9 cellular contexts compared by ENCODE assay signal in the genomic region with DNA sequence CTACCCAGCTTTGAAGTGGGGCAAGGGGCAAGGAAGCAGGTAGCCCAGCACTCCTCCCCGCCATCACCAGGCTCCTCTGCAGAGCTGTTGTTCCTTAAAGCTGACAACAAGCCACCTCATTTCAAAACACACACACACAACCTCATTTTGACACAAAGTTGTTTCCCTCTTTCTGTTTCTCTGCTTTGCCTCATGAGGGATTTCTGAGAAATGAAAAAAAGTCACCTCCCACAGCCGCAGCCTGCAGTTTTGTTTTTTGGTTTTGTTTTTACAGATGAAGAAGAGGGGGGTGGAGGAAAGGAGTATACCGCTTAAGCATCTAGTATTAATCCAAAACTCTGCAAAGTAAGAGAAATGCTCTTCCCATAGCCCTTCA. TPM values are rescaled to one million over a fixed set of nuclear protein-coding genes. Genes with fewer than 3 reads are reported as not detected.
DNase-seq lines count a peak whose midpoint lies in the region; ATAC-seq and TF ChIP-seq lines count a peak whose summit lies in the region.
"Had no signal": no experiment of that assay in that cellular context is flagged by ENCODE, and none has a peak within 500 bp of the region (broad histone marks: within the 10 kb centered on the region; RNA-seq: fewer than 3 reads in every experiment).

No MANE protein-coding gene starts in this region.

- peaks cover 41 to 47% of the 10 kb centered on the region in 2 experiments for H3K4me1 ChIP-seq in SK-N-SH (ENCODE audit: control insufficient read depth in 1 of 2, insufficient read depth in 2 of 2, low read depth in 1 of 2, low read length in 1 of 2)
- H3K4me1 ChIP-seq in iPS-18a (ENCODE audit: control insufficient read depth, low read depth, low read length) = peaks cover 61% of the 10 kb centered on the region

- TF ChIP-seq EP300 in SK-N-SH (IDR thresholded peaks at IDR 0.05; ENCODE audit: borderline replicate concordance in 1 of 2, low read depth in 1 of 2, low read length in 1 of 2) = no peak

- H3K27ac ChIP-seq in SK-N-SH (ENCODE audit: low read depth in 2 of 2, low read length in 1 of 2) (peak overlapping the region; percentile 83 to 100), iPS-18a (ENCODE audit: low read length) (peak overlapping the region; percentile 98)

- H3K4me3 ChIP-seq in SK-N-SH (ENCODE audit: low read depth in 2 of 2, low read length in 1 of 2) = peak overlapping the region in 1 of 2 experiments; percentile 5; a peak in 1 of 4 replicates
- peak overlapping the region; percentile 77 for H3K4me3 ChIP-seq in iPS-18a (ENCODE audit: low read length)

- CTCF ChIA-PET in SK-N-SH (lab: Yijun Ruan, JAX) = interaction anchor here (0.9 to 1.9 kb wide), 5 partner anchors 9 to 492 kb away, joined by 3 to 9 read pairs (median 3); no protein-coding TSS in a partner anchor

- 79% methylated on average over 3 of the region's 3 CpGs for WGBS in SK-N-SH (ENCODE audit: low lambda C conversion rate)

- H4K20me1 ChIP-seq in SK-N-SH (ENCODE audit: insufficient read depth) = peaks cover 36% of the 10 kb centered on the region

- POLR2A ChIA-PET in SK-N-SH (lab: Yijun Ruan, JAX) = interaction anchor here (8.9 kb wide), 1 partner anchor 10 kb away, joined by 149 read pairs; the partner anchor contains the start of gene MCL1

- peaks cover under 1 to 14% of the 10 kb centered on the region in 2 experiments for H3K36me3 ChIP-seq in SK-N-SH (replicated peaks in 1 of 2; ENCODE audit: control insufficient read depth in 1 of 2, insufficient read depth in 2 of 2, low read length in 1 of 2)
- H3K36me3 ChIP-seq in iPS-18a (ENCODE audit: control insufficient read depth, low read depth, low read length) = peaks cover 8% of the 10 kb centered on the region

- H3K79me2 ChIP-seq in SK-N-SH (ENCODE audit: insufficient read depth) = peaks cover 96% of the 10 kb centered on the region

- peaks cover 29% of the 10 kb centered on the region for H3K36me3 Mint-ChIP-seq in activated naive CD8-positive, alpha-beta T cell treated with anti-CD3 and anti-CD28 coated beads for 36 hours

- DNase-seq in SK-N-SH (no peak), MV-4-11 (lab: John Stamatoyannopoulos, UW) (peak; percentile 91), NCI-H446 treated with DMSO at 0.1 percent for 48 hours (lab: John Stamatoyannopoulos, UW) (no peak), NCI-H1092 treated with DMSO at 0.1 percent for 48 hours (lab: John Stamatoyannopoulos, UW) (no peak)
- DNase-seq in activated naive CD8-positive, alpha-beta T cell treated with anti-CD3 and anti-CD28 coated beads for 36 hours = peak; percentile 70
- DNase-seq in stimulated activated CD4-positive, alpha-beta T cell treated with anti-CD3 and anti-CD28 coated beads, Interleukin-4, amount 100 ng/mL, for 1 hour = peak; percentile 48

- no peaks in the 10 kb centered on the region for H3K27me3 ChIP-seq in SK-N-SH (ENCODE audit: insufficient read depth)
- H3K27me3 ChIP-seq in iPS-18a (ENCODE audit: control insufficient read depth, insufficient read depth, low read length) = no peaks in the 10 kb centered on the region

- TF ChIP-seq CTCF in SK-N-SH (IDR thresholded peaks at IDR 0.05) = no peak

- no peak for ATAC-seq in SK-N-SH treated with all-trans-retinoic acid at 6 μM for 48 hours

- H3K27ac Mint-ChIP-seq in activated naive CD8-positive, alpha-beta T cell treated with anti-CD3 and anti-CD28 coated beads for 36 hours = peak overlapping the region; percentile 98

- H3K9me3 Mint-ChIP-seq in activated naive CD8-positive, alpha-beta T cell treated with anti-CD3 and anti-CD28 coated beads for 36 hours = peaks cover under 1% of the 10 kb centered on the region

- H3K9me2 ChIP-seq in SK-N-SH = no peaks in the 10 kb centered on the region

- no peak overlapping the region for H2AFZ ChIP-seq in SK-N-SH (ENCODE audit: low read depth)

- H3K4me1 Mint-ChIP-seq in activated naive CD8-positive, alpha-beta T cell treated with anti-CD3 and anti-CD28 coated beads for 36 hours = peaks cover 85% of the 10 kb centered on the region

- H3K9ac ChIP-seq in SK-N-SH (peak overlapping the region; percentile 73; the same call in 1 of the 2 replicates), iPS-18a (ENCODE audit: low read length) (peak overlapping the region; percentile 92)

- no peak for TF ChIP-seq RAD21 in SK-N-SH (IDR thresholded peaks at IDR 0.05; ENCODE audit: low read length)

- H3K4me3 Mint-ChIP-seq in activated naive CD8-positive, alpha-beta T cell treated with anti-CD3 and anti-CD28 coated beads for 36 hours = peak overlapping the region; percentile 74

- H3K27me3 Mint-ChIP-seq in activated naive CD8-positive, alpha-beta T cell treated with anti-CD3 and anti-CD28 coated beads for 36 hours = no peaks in the 10 kb centered on the region

- peaks cover 82% of the 10 kb centered on the region for H3F3A ChIP-seq in SK-N-SH (replicated peaks; ENCODE audit: insufficient read depth)

- H3K9me3 ChIP-seq in SK-N-SH (no peaks in the 10 kb centered on the region), iPS-18a (ENCODE audit: control insufficient read depth, low read depth, low read length) (no peaks in the 10 kb centered on the region)

- peak overlapping the region; percentile 55 for H3K4me2 ChIP-seq in SK-N-SH

TF ChIP-seq in SK-N-SH, 30 proteins besides CTCF, POLR2A, EP300 and RAD21 (continues in another document):
- TF ChIP-seq, protein P1, sequence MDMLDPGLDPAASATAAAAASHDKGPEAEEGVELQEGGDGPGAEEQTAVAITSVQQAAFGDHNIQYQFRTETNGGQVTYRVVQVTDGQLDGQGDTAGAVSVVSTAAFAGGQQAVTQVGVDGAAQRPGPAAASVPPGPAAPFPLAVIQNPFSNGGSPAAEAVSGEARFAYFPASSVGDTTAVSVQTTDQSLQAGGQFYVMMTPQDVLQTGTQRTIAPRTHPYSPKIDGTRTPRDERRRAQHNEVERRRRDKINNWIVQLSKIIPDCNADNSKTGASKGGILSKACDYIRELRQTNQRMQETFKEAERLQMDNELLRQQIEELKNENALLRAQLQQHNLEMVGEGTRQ (IDR thresholded peaks at IDR 0.05; ENCODE audit: borderline replicate concordance, low read depth, low read length) = no peak
- no peak for TF ChIP-seq FOXM1 (IDR thresholded peaks at IDR 0.05; ENCODE audit: low read depth)
- TF ChIP-seq, protein P2, sequence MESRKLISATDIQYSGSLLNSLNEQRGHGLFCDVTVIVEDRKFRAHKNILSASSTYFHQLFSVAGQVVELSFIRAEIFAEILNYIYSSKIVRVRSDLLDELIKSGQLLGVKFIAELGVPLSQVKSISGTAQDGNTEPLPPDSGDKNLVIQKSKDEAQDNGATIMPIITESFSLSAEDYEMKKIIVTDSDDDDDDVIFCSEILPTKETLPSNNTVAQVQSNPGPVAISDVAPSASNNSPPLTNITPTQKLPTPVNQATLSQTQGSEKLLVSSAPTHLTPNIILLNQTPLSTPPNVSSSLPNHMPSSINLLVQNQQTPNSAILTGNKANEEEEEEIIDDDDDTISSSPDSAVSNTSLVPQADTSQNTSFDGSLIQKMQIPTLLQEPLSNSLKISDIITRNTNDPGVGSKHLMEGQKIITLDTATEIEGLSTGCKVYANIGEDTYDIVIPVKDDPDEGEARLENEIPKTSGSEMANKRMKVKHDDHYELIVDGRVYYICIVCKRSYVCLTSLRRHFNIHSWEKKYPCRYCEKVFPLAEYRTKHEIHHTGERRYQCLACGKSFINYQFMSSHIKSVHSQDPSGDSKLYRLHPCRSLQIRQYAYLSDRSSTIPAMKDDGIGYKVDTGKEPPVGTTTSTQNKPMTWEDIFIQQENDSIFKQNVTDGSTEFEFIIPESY (IDR thresholded peaks at IDR 0.05; ENCODE audit: borderline replicate concordance, low read depth) = no peak

TF ChIP-seq in SK-N-SH treated with all-trans-retinoic acid at 6 μM for 48 hours, 23 proteins besides CTCF, POLR2A, EP300 and RAD21 (continues in another document):
- TF ChIP-seq ISL1 (CRISPR knock-in tag; IDR thresholded peaks at IDR 0.05) (no peak), ZNF565 (CRISPR knock-in tag; conservative IDR thresholded peaks at IDR 0.05; ENCODE audit: low read depth) (no peak), PPARA (CRISPR knock-in tag; IDR thresholded peaks at IDR 0.05; ENCODE audit: borderline replicate concordance) (no peak), CSRNP3 (CRISPR knock-in tag; IDR thresholded peaks at IDR 0.05) (no peak)

RNA-seq across cellular contexts. Expression of gene MCL1, which starts 12.1 kb away (rescaled TPM):
- 110 and 131 TPM in 2 replicates for polyA plus RNA-seq in SK-N-SH (2012; rRNA removed)
- polyA plus RNA-seq in SK-N-SH (2012; cell fraction: cytosol; rRNA removed) = 70.8 and 82.9 TPM in 2 replicates
- polyA plus RNA-seq in SK-N-SH (2012; cell fraction: nucleus; rRNA removed) = 354 and 429 TPM in 2 replicates
- total RNA-seq in activated naive CD8-positive, alpha-beta T cell treated with anti-CD3 and anti-CD28 coated beads for 36 hours = 100 to 1,000 TPM; 209 to 217 TPM

RNA-seq across cellular contexts. Expression of gene ADAMTSL4, which starts 18.1 kb away (rescaled TPM):
- polyA plus RNA-seq in SK-N-SH (2012; rRNA removed) = 2.4 and 3.4 TPM in 2 replicates
- 1.9 and 3.0 TPM in 2 replicates for polyA plus RNA-seq in SK-N-SH (2012; cell fraction: cytosol; rRNA removed)
- polyA plus RNA-seq in SK-N-SH (2012; cell fraction: nucleus; rRNA removed) = 11.2 and 16.1 TPM in 2 replicates
- under 1 TPM; 0.06 to 0.10 TPM for total RNA-seq in activated naive CD8-positive, alpha-beta T cell treated with anti-CD3 and anti-CD28 coated beads for 36 hours

RNA-seq across cellular contexts. Expression of gene FALEC, which starts 51.8 kb away (rescaled TPM):
- 0.50 and 0.72 TPM in 2 replicates for polyA plus RNA-seq in SK-N-SH (2012; rRNA removed)
- polyA plus RNA-seq in SK-N-SH (2012; cell fraction: cytosol; rRNA removed) = 0.13 and 0.37 TPM in 2 replicates
- 0.68 and 0.89 TPM in 2 replicates for polyA plus RNA-seq in SK-N-SH (2012; cell fraction: nucleus; rRNA removed)
- not detected for total RNA-seq in activated naive CD8-positive, alpha-beta T cell treated with anti-CD3 and anti-CD28 coated beads for 36 hours
- polyA plus RNA-seq: BJ had no signal

RNA-seq across cellular contexts. Expression of gene ECM1, which starts 59.4 kb away (rescaled TPM):
- polyA plus RNA-seq in SK-N-SH (2012; rRNA removed) = 20.2 and 32.3 TPM in 2 replicates
- polyA plus RNA-seq in SK-N-SH (2012; cell fraction: cytosol; rRNA removed) = 9.6 and 16.2 TPM in 2 replicates
- polyA plus RNA-seq in SK-N-SH (2012; cell fraction: nucleus; rRNA removed) = 35.6 and 37.4 TPM in 2 replicates
- total RNA-seq in activated naive CD8-positive, alpha-beta T cell treated with anti-CD3 and anti-CD28 coated beads for 36 hours = under 1 TPM; 0.88 to 0.99 TPM

Comparison
In these comparisons a context has a peak if more than half of its experiments do, and no peak if none do; other contexts are left out.
1. DNase-seq: peak in MV-4-11 (single experiment), activated naive CD8-positive, alpha-beta T cell treated with anti-CD3 and anti-CD28 coated beads for 36 hours (single experiment) and stimulated activated CD4-positive, alpha-beta T cell treated with anti-CD3 and anti-CD28 coated beads, Interleukin-4, amount 100 ng/mL, for 1 hour (single experiment); none in SK-N-SH (single experiment), NCI-H446 treated with DMSO at 0.1 percent for 48 hours (single experiment) and NCI-H1092 treated with DMSO at 0.1 percent for 48 hours (single experiment).